In the genomic region with DNA sequence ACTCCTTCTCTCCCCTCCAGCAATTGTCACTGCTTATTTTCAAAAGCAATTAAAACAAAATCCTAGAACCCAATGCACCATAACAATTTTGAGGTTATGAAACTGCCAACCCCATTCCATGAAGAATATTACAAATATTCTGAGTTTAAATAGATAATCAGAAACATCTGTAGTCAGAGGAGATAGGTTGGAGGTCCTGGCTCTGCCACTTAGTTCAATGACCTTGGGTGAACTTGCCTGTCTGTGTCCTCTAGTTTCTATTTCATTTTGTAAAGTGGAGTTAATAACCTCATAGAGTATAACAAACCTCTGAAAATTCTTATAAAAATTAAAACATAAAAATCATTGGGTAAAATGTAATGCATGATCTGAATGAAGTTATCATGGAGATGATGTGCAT, we compare ENCODE assay signal across 17 cellular contexts.
"Had no signal": no experiment of that assay in that cellular context is flagged by ENCODE, and none has a peak within 500 bp of the region (broad histone marks: within the 10 kb centered on the region; RNA-seq: fewer than 3 reads in every experiment).

No MANE protein-coding gene starts in this region.

- H3K36me3 ChIP-seq: neutrophil had no signal

- H3K27me3 ChIP-seq: hepatocyte, neutrophil had no signal

- H3K4me1 ChIP-seq: psoas muscle had no signal

- H3K9me3 Mint-ChIP-seq: type B pancreatic cell had no signal

- H3K9me3 ChIP-seq: neutrophil, psoas muscle had no signal

- H3K27ac ChIP-seq: hepatocyte, neutrophil, psoas muscle had no signal

- H3K27ac Mint-ChIP-seq: naive thymus-derived CD8-positive, alpha-beta T cell; type B pancreatic cell had no signal

- H3K4me1 Mint-ChIP-seq: naive thymus-derived CD8-positive, alpha-beta T cell had no signal

- H3K4me3 Mint-ChIP-seq: naive thymus-derived CD8-positive, alpha-beta T cell; type B pancreatic cell had no signal

- H3K36me3 Mint-ChIP-seq: type B pancreatic cell had no signal

- H3K27me3 Mint-ChIP-seq: naive thymus-derived CD8-positive, alpha-beta T cell; type B pancreatic cell had no signal

- H3K4me3 ChIP-seq: hepatocyte, psoas muscle had no signal

- ATAC-seq: esophagus mucosa; left cardiac atrium; left ventricle myocardium superior; naive thymus-derived CD8-positive, alpha-beta T cell; psoas muscle had no signal

- DNase-seq: effector memory CD4-positive, alpha-beta T cell; foreskin melanocyte; head of caudate nucleus; kidney; left cardiac atrium; left ventricle myocardium superior; mesendoderm; naive thymus-derived CD8-positive, alpha-beta T cell; psoas muscle; retina; small intestine; stimulated activated CD4-positive, alpha-beta T cell treated with anti-CD3 and anti-CD28 coated beads, Interleukin-12 subunit alpha, Interleukin-12 subunit beta, amount 100 ng/mL, for 4 hours; stimulated activated naive CD4-positive, alpha-beta T cell had no signal
